8 cellular contexts compared by ENCODE assay signal in the genomic region with DNA sequence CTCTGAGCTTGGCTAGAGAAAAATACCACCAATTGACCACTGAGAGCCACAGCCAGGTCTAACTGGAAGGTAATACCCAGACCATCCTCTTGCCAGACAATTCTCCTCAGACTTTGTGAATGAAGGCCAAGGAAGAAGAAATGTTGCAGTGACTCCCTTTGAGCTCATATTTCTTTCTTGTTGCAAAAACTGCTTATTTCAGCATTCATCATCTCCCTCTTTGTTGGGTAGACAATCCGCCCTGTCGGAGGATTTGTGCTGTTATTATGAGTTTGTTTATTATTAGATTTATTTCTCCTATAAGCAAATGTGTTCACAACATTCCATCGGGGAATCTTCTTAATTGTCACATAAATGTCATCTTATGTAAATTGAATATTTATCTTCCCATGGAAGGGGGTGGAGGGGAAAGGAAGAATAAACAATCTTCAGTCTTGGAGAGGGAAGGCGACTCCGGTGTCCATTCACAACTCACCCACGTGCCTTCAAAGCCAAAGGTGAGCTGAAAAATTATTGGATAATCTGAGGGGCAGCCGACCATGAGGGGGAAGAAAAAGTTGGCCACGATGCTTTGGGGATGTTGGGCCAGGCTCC. TPM values are rescaled to one million over a fixed set of nuclear protein-coding genes. Genes with fewer than 3 reads are reported as not detected.
DNase-seq lines count a peak whose midpoint lies in the region; ATAC-seq and TF ChIP-seq lines count a peak whose summit lies in the region.

No MANE protein-coding gene starts in this region.

- H3K4me1 ChIP-seq in right atrium auricular region: peaks cover 0 to 15% of the 10 kb centered on the region in 2 donors
- peaks cover 5% of the 10 kb centered on the region for H3K4me1 ChIP-seq in mesendoderm (ENCODE audit: control insufficient read depth, low read depth, low read length)

- peak overlapping the region; percentile 98 to 100 for H3K27ac ChIP-seq in right atrium auricular region
- no peak overlapping the region for H3K27ac ChIP-seq in brain microvascular endothelial cell
- peak overlapping the region; percentile 94 for H3K27ac ChIP-seq in mesendoderm (ENCODE audit: low read depth, low read length)

- no peak overlapping the region for H2AK5ac ChIP-seq in mesendoderm (ENCODE audit: low read length)

- no peaks in the 10 kb centered on the region for H3K79me1 ChIP-seq in mesendoderm (ENCODE audit: low read length)

- H3K4me3 ChIP-seq in right atrium auricular region (peak overlapping the region; percentile 80 to 90), brain microvascular endothelial cell (ENCODE audit: low read depth, low read length) (peak overlapping the region; percentile 73), mesendoderm (ENCODE audit: low read length) (no peak overlapping the region)

- H3K27me3 ChIP-seq in right atrium auricular region: no peaks in the 10 kb centered on the region
- no peaks in the 10 kb centered on the region for H3K27me3 ChIP-seq in brain microvascular endothelial cell (replicated peaks)
- H3K27me3 ChIP-seq in mesendoderm (ENCODE audit: insufficient read depth, low read length, poor library complexity): no peaks in the 10 kb centered on the region

- H2BK15ac ChIP-seq in mesendoderm (replicated peaks; ENCODE audit: low read depth): no peak overlapping the region

- no CpG with 5 or more reads among the region's 8 CpGs for WGBS in mesendoderm (ENCODE audit: extremely low coverage, insufficient coverage, low lambda C conversion rate)

- no peak overlapping the region for H3K4ac ChIP-seq in mesendoderm (ENCODE audit: low read depth, low read length)

- no peak overlapping the region for H4K5ac ChIP-seq in mesendoderm (ENCODE audit: low read length)

- no peak overlapping the region for H4K8ac ChIP-seq in mesendoderm (ENCODE audit: low read depth, low read length)

- H3K9ac ChIP-seq in mesendoderm (ENCODE audit: low read length): peak overlapping the region; percentile 88

- H2BK5ac ChIP-seq in mesendoderm (ENCODE audit: low read length): peak overlapping the region; percentile 44

- H3K36me3 ChIP-seq in right atrium auricular region (no peaks in the 10 kb centered on the region), brain microvascular endothelial cell (replicated peaks) (no peaks in the 10 kb centered on the region), mesendoderm (ENCODE audit: control insufficient read depth, insufficient read depth, low read length) (no peaks in the 10 kb centered on the region)

- no peak overlapping the region for H3K23ac ChIP-seq in mesendoderm (ENCODE audit: low read length)

- peak overlapping the region; percentile 82 for H3K4me2 ChIP-seq in mesendoderm (ENCODE audit: low read length)

- peak overlapping the region; percentile 15 for H2BK120ac ChIP-seq in mesendoderm (ENCODE audit: low read depth, low read length)

- intact Hi-C loops in Right ventricle myocardium superior (cut with DNase I): no loop called here

- DNase-seq in right atrium auricular region (ENCODE audit: low spot score): no peak
- DNase-seq in Right ventricle myocardium superior: no peak
- no peak for DNase-seq in brain microvascular endothelial cell
- peak; percentile 32 for DNase-seq in mesendoderm
- no peak for DNase-seq in NOMO-1 (lab: John Stamatoyannopoulos, UW; ENCODE audit: unreplicated experiment in 2 of 2)
- no peak for DNase-seq in mesenteric fat pad (ENCODE audit: low spot score)
- no peak for DNase-seq in D341Med (ENCODE audit: low spot score)
- no peak for DNase-seq in KBM-7

- ATAC-seq in Right ventricle myocardium superior (ENCODE audit: poor library complexity): no peak

- H3K9me3 ChIP-seq in right atrium auricular region: no peaks in the 10 kb centered on the region

- in situ Hi-C loops in brain microvascular endothelial cell (cut with HindIII; ENCODE audit: low pct_ligation_motif_present, low sequenced_read_pairs): no loop called here
- in situ Hi-C loops in KBM-7 (cut with MboI; ENCODE audit: low pct_unique_long_range_greater_than_20kb, low sequenced_read_pairs): no loop called here

- TF ChIP-seq CTCF in right atrium auricular region (IDR thresholded peaks at IDR 0.05) (no peak), brain microvascular endothelial cell (IDR thresholded peaks at IDR 0.05; ENCODE audit: low read depth, low read length, missing control alignments) (no peak)

- H3K79me2 ChIP-seq in mesendoderm (ENCODE audit: control insufficient read depth, insufficient read depth, low read length): peaks cover 15% of the 10 kb centered on the region

- H3K56ac ChIP-seq in mesendoderm (ENCODE audit: low read length): peak overlapping the region; percentile 96

- H3K18ac ChIP-seq in mesendoderm (ENCODE audit: low read length): peak overlapping the region; percentile 55

RNA-seq across cellular contexts. Expression of a gene that starts 1.8 kb away (rescaled TPM):
- total RNA-seq in right atrium auricular region: 10 to 100 TPM; 37.5 to 47.6 TPM
- 25.9 TPM for total RNA-seq in Right ventricle myocardium superior
- polyA plus RNA-seq in mesendoderm (2013, experiment 1 of 2): 36.2 TPM
- polyA plus RNA-seq in mesendoderm (2013, experiment 2 of 2): 36.7 TPM
- 31.6 TPM for total RNA-seq in mesenteric fat pad
